22 cellular contexts compared by ENCODE assay signal in genomic region chr6:104537185-104537584, GRCh38.
DNase-seq lines count a peak whose midpoint lies in the region; ATAC-seq, FAIRE-seq and TF ChIP-seq lines count a peak whose summit lies in the region.
"Had no signal": no experiment of that assay in that cellular context is flagged by ENCODE, and none has a peak within 500 bp of the region (broad histone marks: within the 10 kb centered on the region; RNA-seq: fewer than 3 reads in every experiment).

No MANE protein-coding gene starts in this region.

- H3K79me2 ChIP-seq in keratinocyte (ENCODE audit: control insufficient read depth, insufficient read depth, low read length), result no peaks in the 10 kb centered on the region

- no peak overlapping the region for H3K4me3 ChIP-seq in breast epithelium
- H3K4me3 ChIP-seq in brain microvascular endothelial cell (ENCODE audit: low read depth, low read length), result no peak overlapping the region
- H3K4me3 ChIP-seq in keratinocyte (ENCODE audit: control insufficient read depth in 2 of 3, extremely low read depth in 1 of 3, insufficient read depth in 2 of 3, low read depth in 1 of 3, low read length in 3 of 3), result no peak overlapping the region
- H3K4me3 ChIP-seq: body of pancreas, heart right ventricle, left ventricle myocardium inferior, MG63 had no signal

- no peaks in the 10 kb centered on the region for H3K36me3 ChIP-seq in breast epithelium
- no peaks in the 10 kb centered on the region for H3K36me3 ChIP-seq in brain microvascular endothelial cell (replicated peaks)
- H3K36me3 ChIP-seq in keratinocyte (ENCODE audit: control insufficient read depth in 2 of 2, extremely low read depth in 1 of 2, insufficient read depth in 2 of 2, low read length in 2 of 2), result no peaks in the 10 kb centered on the region
- H3K36me3 ChIP-seq: heart right ventricle, left ventricle myocardium inferior, MG63 had no signal

- dilution Hi-C loops in keratinocyte (cut with MboI; ENCODE audit: extremely low pct_ligation_motif_present, low sequenced_read_pairs), result no loop called here

- H3K4me1 ChIP-seq in breast epithelium, result no peaks in the 10 kb centered on the region
- H3K4me1 ChIP-seq in keratinocyte (ENCODE audit: control insufficient read depth, extremely low read depth, insufficient read depth, low read length), result no peaks in the 10 kb centered on the region
- H3K4me1 ChIP-seq: body of pancreas, left ventricle myocardium inferior had no signal

- intact Hi-C loops in MCF 10A (cut with micrococcal nuclease), result no loop called here
- intact Hi-C loops in breast epithelium (cut with DNase I; ENCODE audit: low total_unique reads), result no loop called here

- POLR2A ChIA-PET in MCF 10A (lab: Yijun Ruan, JAX), result interaction anchor here (0.6 to 1.4 kb wide), 2 partner anchors 12 to 85 kb away, joined by 3 to 5 read pairs; no protein-coding TSS in a partner anchor

- H4K20me1 ChIP-seq in keratinocyte (ENCODE audit: control insufficient read depth, extremely low read depth, insufficient read depth, low read length), result no peaks in the 10 kb centered on the region

- FAIRE-seq in keratinocyte (lab: Jason Lieb, UNC), result no peak

- CTCF ChIA-PET in MCF 10A (lab: Yijun Ruan, JAX), result interaction anchor here (0.6 to 4.7 kb wide), 2 partner anchors 11 to 201 kb away, joined by 3 to 35 read pairs; no protein-coding TSS in a partner anchor

- H3K4me1 Mint-ChIP-seq in MCF 10A (ENCODE audit: insufficient read depth, unreplicated experiment), result peaks cover 37% of the 10 kb centered on the region
- H3K4me1 Mint-ChIP-seq: naive thymus-derived CD8-positive, alpha-beta T cell; stimulated activated effector memory CD8-positive, alpha-beta T cell treated with anti-CD3 and anti-CD28 coated beads, Interleukin-12 subunit alpha, Interleukin-12 subunit beta, amount 100 ng/mL, for 72 hours had no signal

- no TSS peak for BruUV-seq in MCF 10A (replicated peaks; lab: Mats Ljungman, UMichigan)

- H3K9ac ChIP-seq in keratinocyte (ENCODE audit: control insufficient read depth, extremely low read depth, insufficient read depth, low read length), result no peak overlapping the region

- no peaks in the 10 kb centered on the region for H3K36me3 Mint-ChIP-seq in MCF 10A (ENCODE audit: insufficient read depth, unreplicated experiment)
- H3K36me3 Mint-ChIP-seq: naive thymus-derived CD8-positive, alpha-beta T cell; stimulated activated effector memory CD8-positive, alpha-beta T cell treated with anti-CD3 and anti-CD28 coated beads, Interleukin-12 subunit alpha, Interleukin-12 subunit beta, amount 100 ng/mL, for 72 hours had no signal

- H3K9me1 ChIP-seq in keratinocyte (ENCODE audit: control insufficient read depth, extremely low read depth, insufficient read depth, low read length), result peaks cover 2% of the 10 kb centered on the region

- H3K27me3 ChIP-seq in breast epithelium (no peaks in the 10 kb centered on the region), brain microvascular endothelial cell (replicated peaks) (no peaks in the 10 kb centered on the region), keratinocyte (ENCODE audit: control insufficient read depth, extremely low read depth, insufficient read depth, low read length) (no peaks in the 10 kb centered on the region)
- H3K27me3 ChIP-seq: body of pancreas, heart right ventricle, MG63 had no signal

- no peak for TF ChIP-seq POLR2A in breast epithelium (IDR thresholded peaks at IDR 0.05)

- no peak overlapping the region for H2AFZ ChIP-seq in keratinocyte (ENCODE audit: control insufficient read depth, low read length)

- H3K9me3 ChIP-seq in breast epithelium (no peaks in the 10 kb centered on the region), keratinocyte (ENCODE audit: control insufficient read depth, low read depth, low read length) (no peaks in the 10 kb centered on the region)
- H3K9me3 ChIP-seq: body of pancreas, heart right ventricle, left ventricle myocardium inferior, MG63 had no signal

- in situ Hi-C loops in brain microvascular endothelial cell (cut with HindIII; ENCODE audit: low pct_ligation_motif_present, low sequenced_read_pairs), result no loop called here

- H3K27ac Mint-ChIP-seq in MCF 10A (ENCODE audit: low read depth, unreplicated experiment), result no peak overlapping the region
- H3K27ac Mint-ChIP-seq: naive thymus-derived CD8-positive, alpha-beta T cell; stimulated activated effector memory CD8-positive, alpha-beta T cell treated with anti-CD3 and anti-CD28 coated beads, Interleukin-12 subunit alpha, Interleukin-12 subunit beta, amount 100 ng/mL, for 72 hours had no signal

- H3K9me3 Mint-ChIP-seq in MCF 10A (ENCODE audit: unreplicated experiment), result no peaks in the 10 kb centered on the region
- H3K9me3 Mint-ChIP-seq: naive thymus-derived CD8-positive, alpha-beta T cell; stimulated activated effector memory CD8-positive, alpha-beta T cell treated with anti-CD3 and anti-CD28 coated beads, Interleukin-12 subunit alpha, Interleukin-12 subunit beta, amount 100 ng/mL, for 72 hours had no signal

- DNase-seq in MCF 10A (ENCODE audit: unreplicated experiment), result peak; percentile 57
- DNase-seq in breast epithelium (ENCODE audit: low spot score in 2 of 2), result no peak
- peak; percentile 14 for DNase-seq in brain microvascular endothelial cell
- peak; percentile 1 for DNase-seq in keratinocyte (ENCODE audit: low read depth, low spot score)
- no peak for DNase-seq in stimulated activated naive CD4-positive, alpha-beta T cell (lab: John Stamatoyannopoulos, UW)
- DNase-seq in KG1 (lab: John Stamatoyannopoulos, UW), result no peak
- DNase-seq: activated CD4-positive, alpha-beta T cell treated with anti-CD3 and anti-CD28 coated beads, Interleukin-2, amount 50 U/mL, for 4 hours; body of pancreas; COR-L47; heart right ventricle; left ventricle myocardium inferior; MG63; naive thymus-derived CD8-positive, alpha-beta T cell; NCI-H2081 treated with DMSO at 0.1 percent for 48 hours; NCI-H82; right cardiac atrium; stimulated activated CD4-positive, alpha-beta T cell treated with anti-CD3 and anti-CD28 coated beads, Interleukin-4, amount 100 ng/mL, for 4 hours had no signal

- no peaks in the 10 kb centered on the region for H3K27me3 Mint-ChIP-seq in MCF 10A (ENCODE audit: insufficient read depth, unreplicated experiment)

- H3K4me2 ChIP-seq in keratinocyte (ENCODE audit: control insufficient read depth, extremely low read depth, insufficient read depth, low read depth, low read length), result no peak overlapping the region

- no peak overlapping the region for H3K4me3 Mint-ChIP-seq in MCF 10A (ENCODE audit: unreplicated experiment)
- H3K4me3 Mint-ChIP-seq: naive thymus-derived CD8-positive, alpha-beta T cell; stimulated activated effector memory CD8-positive, alpha-beta T cell treated with anti-CD3 and anti-CD28 coated beads, Interleukin-12 subunit alpha, Interleukin-12 subunit beta, amount 100 ng/mL, for 72 hours had no signal

- no peak overlapping the region for H3K27ac ChIP-seq in breast epithelium
- H3K27ac ChIP-seq in brain microvascular endothelial cell, result no peak overlapping the region
- H3K27ac ChIP-seq in keratinocyte (ENCODE audit: control insufficient read depth, insufficient read depth, low read length), result no peak overlapping the region
- H3K27ac ChIP-seq: 22Rv1, body of pancreas, heart right ventricle, left ventricle myocardium inferior had no signal

- TF ChIP-seq CTCF in MCF 10A (IDR thresholded peaks at IDR 0.05; ENCODE audit: unreplicated experiment) (no peak), breast epithelium (IDR thresholded peaks at IDR 0.05) (no peak), brain microvascular endothelial cell (IDR thresholded peaks at IDR 0.05; ENCODE audit: low read depth, low read length, missing control alignments) (no peak), keratinocyte (optimal IDR thresholded peaks at IDR 0.05 in 1 of 3, IDR thresholded peaks at IDR 0.05 in 1 of 3, conservative IDR thresholded peaks at IDR 0.05 in 1 of 3; ENCODE audit: extremely low read depth in 1 of 3, insufficient read depth in 2 of 3, low read length in 3 of 3) (no peak)

- ATAC-seq in HG03432 (IDR thresholded peaks at IDR 0.05; ENCODE audit: unreplicated experiment) (no peak), HG02840 (IDR thresholded peaks at IDR 0.05; ENCODE audit: low FRiP score, unreplicated experiment) (no peak)
- ATAC-seq: body of pancreas; heart right ventricle; naive thymus-derived CD8-positive, alpha-beta T cell; right cardiac atrium; Right ventricle myocardium inferior; stimulated activated effector memory CD8-positive, alpha-beta T cell treated with anti-CD3 and anti-CD28 coated beads, Interleukin-12 subunit alpha, Interleukin-12 subunit beta, amount 100 ng/mL, for 72 hours had no signal

Comparison
In these comparisons a context has a peak if more than half of its experiments do, and no peak if none do; other contexts are left out.
1. DNase-seq: peak in MCF 10A (single experiment), brain microvascular endothelial cell (single experiment) and keratinocyte (single experiment); none in breast epithelium (0 of 2), stimulated activated naive CD4-positive, alpha-beta T cell (0 of 6) and KG1 (single experiment).